Comparison of ENCODE assay signal across 11 cellular contexts in genomic region chr6:152270301-152270925, GRCh38.
DNase-seq lines count a peak whose midpoint lies in the region; ATAC-seq, FAIRE-seq and TF ChIP-seq lines count a peak whose summit lies in the region.
"Had no signal": no experiment of that assay in that cellular context is flagged by ENCODE, and none has a peak within 500 bp of the region (broad histone marks: within the 10 kb centered on the region; RNA-seq: fewer than 3 reads in every experiment).

No MANE protein-coding gene starts in this region.

- no peak for DNase-seq in heart right ventricle
- no peak for DNase-seq in Right ventricle myocardium superior
- DNase-seq in astrocyte (ENCODE audit: low read depth) = peak; percentile 74
- DNase-seq in keratinocyte (ENCODE audit: low read depth, low spot score) = no peak
- no peak for DNase-seq in adrenal gland
- DNase-seq in nucleus accumbens (lab: John Stamatoyannopoulos, UW) = no peak
- no peak for DNase-seq in cerebellar cortex (ENCODE audit: low spot score)
- DNase-seq: activated CD4-positive, alpha-beta T cell treated with anti-CD3 and anti-CD28 coated beads, Interleukin-2, amount 50 U/mL, for 1 hour; NCI-H446 treated with DMSO at 0.1 percent for 48 hours had no signal

- TF ChIP-seq CTCF in heart right ventricle (IDR thresholded peaks at IDR 0.05) = no peak
- no peak for TF ChIP-seq CTCF in astrocyte (IDR thresholded peaks at IDR 0.05; ENCODE audit: insufficient read depth, low read depth, low read length)
- TF ChIP-seq CTCF in keratinocyte (optimal IDR thresholded peaks at IDR 0.05 in 1 of 3, IDR thresholded peaks at IDR 0.05 in 1 of 3, conservative IDR thresholded peaks at IDR 0.05 in 1 of 3; ENCODE audit: extremely low read depth in 1 of 3, insufficient read depth in 2 of 3, low read length in 3 of 3) = no peak
- TF ChIP-seq CTCF in adrenal gland (IDR thresholded peaks at IDR 0.05) = no peak

- H3K27me3 Mint-ChIP-seq in astrocyte (ENCODE audit: low read depth, unreplicated experiment) = no peaks in the 10 kb centered on the region

- H3K4me1 ChIP-seq in heart right ventricle (peaks cover 20 to 69% (median 54%) of the 10 kb centered on the region in 9 donors), astrocyte (ENCODE audit: insufficient read depth, low read length) (peaks cover 32% of the 10 kb centered on the region), keratinocyte (ENCODE audit: control insufficient read depth, extremely low read depth, insufficient read depth, low read length) (peaks cover 41% of the 10 kb centered on the region), urinary bladder (ENCODE audit: insufficient read depth) (peaks cover 2% of the 10 kb centered on the region), adrenal gland (replicated peaks in 1 of 2) (peaks cover 11 to 59% of the 10 kb centered on the region in 2 donors)

- no peaks in the 10 kb centered on the region for H3K9me1 ChIP-seq in keratinocyte (ENCODE audit: control insufficient read depth, extremely low read depth, insufficient read depth, low read length)

- H3K4me3 Mint-ChIP-seq in astrocyte (ENCODE audit: unreplicated experiment) = no peak overlapping the region

- H3K4me3 ChIP-seq in heart right ventricle (no peak overlapping the region), astrocyte (ENCODE audit: insufficient read depth, low read depth, low read length) (no peak overlapping the region), keratinocyte (ENCODE audit: control insufficient read depth in 2 of 3, extremely low read depth in 1 of 3, insufficient read depth in 2 of 3, low read depth in 1 of 3, low read length in 3 of 3) (no peak overlapping the region), urinary bladder (ENCODE audit: low read depth, low read length) (no peak overlapping the region), adrenal gland (no peak overlapping the region)
- H3K4me3 ChIP-seq: skin epidermis had no signal

- ATAC-seq in heart right ventricle (peak in 2 of 8 donors; percentile 18 to 34), Right ventricle myocardium superior (ENCODE audit: poor library complexity) (no peak)

- H3K36me3 Mint-ChIP-seq in astrocyte (ENCODE audit: low read depth, unreplicated experiment) = peaks cover 15% of the 10 kb centered on the region

- H4K20me1 ChIP-seq in astrocyte (ENCODE audit: insufficient read depth, low read length) (no peaks in the 10 kb centered on the region), keratinocyte (ENCODE audit: control insufficient read depth, extremely low read depth, insufficient read depth, low read length) (no peaks in the 10 kb centered on the region)

- H3K27ac Mint-ChIP-seq in astrocyte (ENCODE audit: unreplicated experiment) = no peak overlapping the region

- intact Hi-C loops in heart right ventricle (cut with DNase I) = loop anchor here in 4 of 10 donors (5.0 to 10.0 kb wide), 3 partner anchors 106 to 508 kb away; no protein-coding TSS in a partner anchor
- intact Hi-C loops in Right ventricle myocardium superior (cut with DNase I) = no loop called here
- intact Hi-C loops in adrenal gland (cut with DNase I) = no loop called here

- H3K27ac ChIP-seq in heart right ventricle = peak overlapping the region in 7 of 10 donors; percentile 11 to 84 (median 74)
- no peak overlapping the region for H3K27ac ChIP-seq in astrocyte (ENCODE audit: low read depth, low read length)
- H3K27ac ChIP-seq in keratinocyte (ENCODE audit: control insufficient read depth, insufficient read depth, low read length) = no peak overlapping the region
- H3K27ac ChIP-seq in urinary bladder (ENCODE audit: low read depth) = peak overlapping the region; percentile 57
- H3K27ac ChIP-seq in adrenal gland = peak overlapping the region in 2 of 5 donors; percentile 46 to 62

- no peak overlapping the region for H2AFZ ChIP-seq in astrocyte (ENCODE audit: low read depth, low read length)
- H2AFZ ChIP-seq in keratinocyte (ENCODE audit: control insufficient read depth, low read length) = no peak overlapping the region

- H3K4me2 ChIP-seq in astrocyte (ENCODE audit: low read length) = no peak overlapping the region
- H3K4me2 ChIP-seq in keratinocyte (ENCODE audit: control insufficient read depth, extremely low read depth, insufficient read depth, low read depth, low read length) = no peak overlapping the region

- H3K36me3 ChIP-seq in heart right ventricle (peaks cover 0 to 91% (median 9%) of the 10 kb centered on the region in 9 donors), astrocyte (ENCODE audit: insufficient read depth, low read length) (peaks cover 20% of the 10 kb centered on the region), keratinocyte (ENCODE audit: control insufficient read depth in 2 of 2, extremely low read depth in 1 of 2, insufficient read depth in 2 of 2, low read length in 2 of 2) (no peaks in the 10 kb centered on the region), urinary bladder (ENCODE audit: insufficient read depth) (peaks cover 1% of the 10 kb centered on the region), adrenal gland (replicated peaks in 1 of 2) (peaks cover 0 to 26% of the 10 kb centered on the region in 2 donors)

- no peaks in the 10 kb centered on the region for H3K79me2 ChIP-seq in astrocyte (ENCODE audit: insufficient read depth, low read length)
- no peaks in the 10 kb centered on the region for H3K79me2 ChIP-seq in keratinocyte (ENCODE audit: control insufficient read depth, insufficient read depth, low read length)

- no peak for TF ChIP-seq POLR2A in adrenal gland (IDR thresholded peaks at IDR 0.05)

- H3K9me3 ChIP-seq in heart right ventricle (no peaks in the 10 kb centered on the region), astrocyte (ENCODE audit: insufficient read depth, low read depth, low read length) (no peaks in the 10 kb centered on the region), keratinocyte (ENCODE audit: control insufficient read depth, low read depth, low read length) (no peaks in the 10 kb centered on the region), adrenal gland (replicated peaks in 1 of 3) (no peaks in the 10 kb centered on the region)

- H3K27me3 ChIP-seq in heart right ventricle (no peaks in the 10 kb centered on the region), astrocyte (ENCODE audit: insufficient read depth, low read length) (no peaks in the 10 kb centered on the region), keratinocyte (ENCODE audit: control insufficient read depth, extremely low read depth, insufficient read depth, low read length) (no peaks in the 10 kb centered on the region), adrenal gland (no peaks in the 10 kb centered on the region)

- H3K4me1 Mint-ChIP-seq in astrocyte (ENCODE audit: low read depth, unreplicated experiment) = peaks cover 21% of the 10 kb centered on the region

- WGBS in heart right ventricle, 2 donors = 90% methylated on average over 1 of the region's 1 CpG
- 59% methylated on average over 1 of the region's 1 CpG for WGBS in urinary bladder
- WGBS in adrenal gland, 4 donors = 82 to 100% (median 92%) methylated on average over 1 of the region's 1 CpG

- dilution Hi-C loops in keratinocyte (cut with MboI; ENCODE audit: extremely low pct_ligation_motif_present, low sequenced_read_pairs) = no loop called here

- H3K9me3 Mint-ChIP-seq in astrocyte (ENCODE audit: unreplicated experiment) = no peaks in the 10 kb centered on the region

- FAIRE-seq in astrocyte (lab: Jason Lieb, UNC) (peak; percentile 50), keratinocyte (lab: Jason Lieb, UNC) (peak; percentile 91)

- H3K9ac ChIP-seq in astrocyte (ENCODE audit: low read length) (no peak overlapping the region), keratinocyte (ENCODE audit: control insufficient read depth, extremely low read depth, insufficient read depth, low read length) (no peak overlapping the region)

Comparison
In these comparisons a context has a peak if more than half of its experiments do, and no peak if none do; other contexts are left out.
1. H3K27ac ChIP-seq: peak in heart right ventricle (7 of 10) and urinary bladder (single experiment); none in astrocyte (single experiment) and keratinocyte (single experiment).